In the genomic region with DNA sequence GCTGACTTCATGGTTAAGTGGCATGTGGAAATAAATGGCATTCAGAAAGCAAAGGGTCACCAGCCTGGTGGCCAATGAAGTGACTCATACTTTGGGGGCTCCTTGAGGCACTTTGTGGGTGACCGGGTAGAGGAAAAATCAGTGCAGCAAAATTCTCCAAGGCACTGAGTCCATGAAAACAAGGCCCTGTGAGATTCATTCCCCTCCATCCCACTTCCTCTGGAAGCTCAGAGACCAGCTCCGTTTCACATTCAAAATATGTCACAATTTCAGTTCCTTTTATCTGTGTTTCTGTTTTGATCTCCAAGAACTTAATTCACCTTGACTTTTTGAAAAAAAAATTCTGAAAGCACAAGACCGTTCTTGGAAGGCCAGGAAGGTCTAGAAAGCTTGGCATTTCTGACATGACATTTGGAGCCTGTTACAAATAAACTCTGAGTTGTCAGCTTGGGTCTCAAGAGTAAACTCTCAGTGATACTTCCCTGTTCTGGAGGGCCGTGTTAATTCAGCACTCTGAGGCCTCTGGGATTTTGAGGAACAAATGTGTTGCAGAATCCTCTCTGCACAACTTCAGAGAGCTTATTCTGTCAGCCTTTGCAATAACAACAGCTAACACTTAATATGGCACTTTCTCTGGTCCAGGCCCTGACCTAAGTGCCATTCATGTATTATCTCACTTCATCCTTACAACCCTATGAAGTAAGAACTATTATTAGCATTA, we compare ENCODE assay signal across 10 cellular contexts. TPM values are rescaled to one million over a fixed set of nuclear protein-coding genes. Genes with fewer than 3 reads are reported as not detected.
DNase-seq lines count a peak whose midpoint lies in the region; ATAC-seq and TF ChIP-seq lines count a peak whose summit lies in the region.
"Had no signal": no experiment of that assay in that cellular context is flagged by ENCODE, and none has a peak within 500 bp of the region (broad histone marks: within the 10 kb centered on the region; RNA-seq: fewer than 3 reads in every experiment).

No MANE protein-coding gene starts in this region.

- no peaks in the 10 kb centered on the region for H3K27me3 Mint-ChIP-seq in T-cell

- peaks cover 12 to 31% (median 12%) of the 10 kb centered on the region in 3 donors for H3K9me3 Mint-ChIP-seq in T-cell

- TF ChIP-seq CTCF in GM20000 (IDR thresholded peaks at IDR 0.05; ENCODE audit: extremely low read depth, missing control alignments) (no peak), gastrocnemius medialis (IDR thresholded peaks at IDR 0.05 in 4 of 5, conservative IDR thresholded peaks at IDR 0.05 in 1 of 5) (no peak)

- POLR2A ChIA-PET in T-cell (lab: Charles Lee), result no interaction called here

- peaks cover 23% of the 10 kb centered on the region for H3K36me3 Mint-ChIP-seq in T-cell

- peaks cover 34 to 59% (median 39%) of the 10 kb centered on the region in 3 donors for H3K4me1 Mint-ChIP-seq in T-cell

- DNase-seq in caudate nucleus (lab: John Stamatoyannopoulos, UW), result peak in 2 of 61 donors; percentile 4 to 7
- DNase-seq in putamen (ENCODE audit: low spot score), result peak; percentile 24
- no peak for DNase-seq in T-cell
- DNase-seq in GM20000 (ENCODE audit: low spot score), result no peak
- no peak for DNase-seq in gastrocnemius medialis
- DNase-seq: NCI-H1694 treated with DMSO at 0.1 percent for 48 hours had no signal

- CTCF ChIA-PET in T-cell (lab: Charles Lee), result no interaction called here

- peak; percentile 68 for ATAC-seq in GM18502 (IDR thresholded peaks at IDR 0.05; ENCODE audit: poor library complexity, unreplicated experiment)
- peak; percentile 53 for ATAC-seq in HG03159 (IDR thresholded peaks at IDR 0.05; ENCODE audit: unreplicated experiment)
- no peak for ATAC-seq in HG02588 (IDR thresholded peaks at IDR 0.05; ENCODE audit: unreplicated experiment)
- no peak for ATAC-seq in T-cell (replicated peaks in 1 of 4)
- ATAC-seq in gastrocnemius medialis, result no peak

- no peaks in the 10 kb centered on the region for H3K36me3 ChIP-seq in gastrocnemius medialis
- H3K36me3 ChIP-seq: breast epithelium had no signal

- H3K4me3 Mint-ChIP-seq in T-cell, result no peak overlapping the region

- H3K27ac Mint-ChIP-seq in T-cell, result no peak overlapping the region

- H3K27me3 ChIP-seq in gastrocnemius medialis, result no peaks in the 10 kb centered on the region
- H3K27me3 ChIP-seq: breast epithelium had no signal

- intact Hi-C loops in gastrocnemius medialis (cut with DNase I; ENCODE audit: low total_unique reads), result no loop called here

- H3K27ac ChIP-seq in caudate nucleus (ENCODE audit: low read depth, low read length) (peak overlapping the region; percentile 14), gastrocnemius medialis (peak overlapping the region in 1 of 4 donors; percentile 9)

- H3K4me1 ChIP-seq in gastrocnemius medialis, result no peaks in the 10 kb centered on the region
- H3K4me1 ChIP-seq: breast epithelium had no signal

- in situ Hi-C loops in gastrocnemius medialis (cut with MboI; ENCODE audit: low sequenced_read_pairs in 4 of 4), result no loop called here

- no peak overlapping the region for H3K4me3 ChIP-seq in gastrocnemius medialis
- H3K4me3 ChIP-seq: breast epithelium had no signal

- TF ChIP-seq POLR2A in gastrocnemius medialis (IDR thresholded peaks at IDR 0.05), result no peak

- no peaks in the 10 kb centered on the region for H3K9me3 ChIP-seq in gastrocnemius medialis

RNA-seq across cellular contexts. Expression of a gene that starts 6.8 kb away (rescaled TPM):
- total RNA-seq in T-cell, result 1 to 10 TPM; 1.7 to 6.2 (median 2.9) TPM
- total RNA-seq in gastrocnemius medialis, result under 1 TPM in 2 of 4 donors, not detected in 2; 0.09 to 0.10 TPM

Comparison
In these comparisons a context has a peak if more than half of its experiments do, and no peak if none do; other contexts are left out.
1. ATAC-seq: peak in GM18502 (single experiment) and HG03159 (single experiment); none in HG02588 (single experiment), T-cell (0 of 4) and gastrocnemius medialis (0 of 2).